11 cellular contexts compared by ENCODE assay signal in the genomic region with DNA sequence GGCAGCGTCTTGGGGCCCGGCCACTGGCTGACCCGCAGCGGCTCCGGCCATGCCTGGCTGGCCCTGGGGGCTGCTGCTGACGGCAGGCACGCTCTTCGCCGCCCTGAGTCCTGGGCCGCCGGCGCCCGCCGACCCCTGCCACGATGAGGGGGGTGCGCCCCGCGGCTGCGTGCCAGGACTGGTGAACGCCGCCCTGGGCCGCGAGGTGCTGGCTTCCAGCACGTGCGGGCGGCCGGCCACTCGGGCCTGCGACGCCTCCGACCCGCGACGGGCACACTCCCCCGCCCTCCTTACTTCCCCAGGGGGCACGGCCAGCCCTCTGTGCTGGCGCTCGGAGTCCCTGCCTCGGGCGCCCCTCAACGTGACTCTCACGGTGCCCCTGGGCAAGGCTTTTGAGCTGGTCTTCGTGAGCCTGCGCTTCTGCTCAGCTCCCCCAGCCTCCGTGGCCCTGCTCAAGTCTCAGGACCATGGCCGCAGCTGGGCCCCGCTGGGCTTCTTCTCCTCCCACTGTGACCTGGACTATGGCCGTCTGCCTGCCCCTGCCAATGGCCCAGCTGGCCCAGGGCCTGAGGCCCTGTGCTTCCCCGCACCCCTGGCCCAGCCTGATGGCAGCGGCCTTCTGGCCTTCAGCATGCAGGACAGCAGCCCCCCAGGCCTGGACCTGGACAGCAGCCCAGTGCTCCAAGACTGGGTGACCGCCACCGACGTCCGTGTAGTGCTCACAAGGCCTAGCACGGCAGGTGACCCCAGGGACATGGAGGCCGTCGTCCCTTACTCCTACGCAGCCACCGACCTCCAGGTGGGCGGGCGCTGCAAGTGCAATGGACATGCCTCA. TPM values are rescaled to one million over a fixed set of nuclear protein-coding genes. Genes with fewer than 3 reads are reported as not detected.
DNase-seq lines count a peak whose midpoint lies in the region; ATAC-seq, FAIRE-seq and TF ChIP-seq lines count a peak whose summit lies in the region.
"Had no signal": no experiment of that assay in that cellular context is flagged by ENCODE, and none has a peak within 500 bp of the region (broad histone marks: within the 10 kb centered on the region; RNA-seq: fewer than 3 reads in every experiment).

No MANE protein-coding gene starts in this region.

- H3K9me3 ChIP-seq in HUES48 (ENCODE audit: control insufficient read depth, insufficient read depth, low read length), result no peaks in the 10 kb centered on the region

- FAIRE-seq in bronchial epithelial cell (lab: Jason Lieb, UNC), result no peak
- FAIRE-seq: frontal cortex had no signal

- peaks cover 19% of the 10 kb centered on the region for H3K4me1 ChIP-seq in ACC112 (ENCODE audit: control insufficient read depth, insufficient read depth, low read length, unreplicated experiment)
- H3K4me1 ChIP-seq in HUES48 (ENCODE audit: control insufficient read depth, insufficient read depth, low read length), result peaks cover 20% of the 10 kb centered on the region

- H3K79me2 ChIP-seq in ACC112 (ENCODE audit: control insufficient read depth, insufficient read depth, low read length, unreplicated experiment), result peaks cover 11% of the 10 kb centered on the region

- DNase-seq in bronchial epithelial cell (ENCODE audit: low read depth) (no peak), memory B cell (ENCODE audit: low spot score in 2 of 2) (no peak)
- DNase-seq: activated CD4-positive, alpha-beta T cell treated with anti-CD3 and anti-CD28 coated beads, Interleukin-2, amount 50 U/mL, for 4 hours; occipital lobe had no signal

- peak overlapping the region; percentile 23 for H2AFZ ChIP-seq in ACC112 (ENCODE audit: low read length, unreplicated experiment)

- H3K27me3 Mint-ChIP-seq in memory B cell, result peaks cover 19% of the 10 kb centered on the region

- no peaks in the 10 kb centered on the region for H3K9me3 Mint-ChIP-seq in memory B cell

- ATAC-seq in memory B cell (ENCODE audit: low read depth) (no peak), HG02798 (IDR thresholded peaks at IDR 0.05; ENCODE audit: poor library complexity, unreplicated experiment) (no peak), GM18519 (IDR thresholded peaks at IDR 0.05; ENCODE audit: low FRiP score, unreplicated experiment) (no peak), HG02678 (IDR thresholded peaks at IDR 0.05; ENCODE audit: unreplicated experiment) (no peak), GM21529 (IDR thresholded peaks at IDR 0.05; ENCODE audit: unreplicated experiment) (no peak)

- peaks cover 28% of the 10 kb centered on the region for H3K4me1 Mint-ChIP-seq in memory B cell

- H3K36me3 Mint-ChIP-seq in memory B cell, result no peaks in the 10 kb centered on the region

- H3K36me3 ChIP-seq in ACC112 (ENCODE audit: insufficient read depth, low read length), result no peaks in the 10 kb centered on the region
- no peaks in the 10 kb centered on the region for H3K36me3 ChIP-seq in HUES48 (ENCODE audit: control insufficient read depth, insufficient read depth, low read length)
- H3K36me3 ChIP-seq in bronchial epithelial cell (ENCODE audit: control insufficient read depth, insufficient read depth, low read length), result no peaks in the 10 kb centered on the region

- no peaks in the 10 kb centered on the region for H3K27me3 ChIP-seq in ACC112 (ENCODE audit: insufficient read depth, low read length)
- peaks cover 65% of the 10 kb centered on the region for H3K27me3 ChIP-seq in HUES48 (ENCODE audit: control insufficient read depth, insufficient read depth, low read length)
- no peaks in the 10 kb centered on the region for H3K27me3 ChIP-seq in bronchial epithelial cell (ENCODE audit: control insufficient read depth, insufficient read depth, low read length)

- H3K27ac ChIP-seq in ACC112 (ENCODE audit: low read depth, low read length), result no peak overlapping the region
- H3K27ac ChIP-seq in HUES48 (ENCODE audit: low read depth, low read length), result no peak overlapping the region

- H3K27ac Mint-ChIP-seq in memory B cell, result no peak overlapping the region

- H3K4me3 ChIP-seq in ACC112 (ENCODE audit: low read depth, low read length) (peak overlapping the region; percentile 71), HUES48 (ENCODE audit: low read depth, low read length) (peak overlapping the region; percentile 42; the same call in 1 of the 2 replicates), bronchial epithelial cell (ENCODE audit: low read depth, low read length) (peak overlapping the region; percentile 10)

- no peak overlapping the region for H3K9ac ChIP-seq in HUES48 (ENCODE audit: low read depth, low read length)

- TF ChIP-seq CTCF in bronchial epithelial cell (IDR thresholded peaks at IDR 0.05; ENCODE audit: insufficient read depth, low read length, severe bottlenecking), result no peak

- peak overlapping the region; percentile 37 for H3K4me3 Mint-ChIP-seq in memory B cell

RNA-seq across cellular contexts. Expression of gene NTN3, which starts 0.8 kb away (rescaled TPM):
- total RNA-seq in bronchial epithelial cell, result under 0.01 TPM in 1 of 2 replicates, not detected in the other

RNA-seq across cellular contexts. Expression of gene TBC1D24, which starts 3.1 kb away (rescaled TPM):
- total RNA-seq in bronchial epithelial cell, result 4.7 and 5.4 TPM in 2 replicates

RNA-seq across cellular contexts. Expression of gene TEDC2, which starts 12.0 kb away (rescaled TPM):
- total RNA-seq in bronchial epithelial cell, result 0.53 and 0.64 TPM in 2 replicates

RNA-seq across cellular contexts. Expression of gene ATP6V0C, which starts 41.9 kb away (rescaled TPM):
- 7.9 and 13.2 TPM in 2 replicates for total RNA-seq in bronchial epithelial cell

RNA-seq across cellular contexts. Expression of gene CCNF, which starts 42.6 kb away (rescaled TPM):
- 3.9 and 5.4 TPM in 2 replicates for total RNA-seq in bronchial epithelial cell

Comparison
In these comparisons a context has a peak if more than half of its experiments do, and no peak if none do; other contexts are left out.
1. H3K4me3 ChIP-seq: peak in every context shown above with its lines; median percentile 71 in ACC112; 42 in HUES48; 10 in bronchial epithelial cell.